Comparison of ENCODE assay signal across 12 cellular contexts in the genomic region with DNA sequence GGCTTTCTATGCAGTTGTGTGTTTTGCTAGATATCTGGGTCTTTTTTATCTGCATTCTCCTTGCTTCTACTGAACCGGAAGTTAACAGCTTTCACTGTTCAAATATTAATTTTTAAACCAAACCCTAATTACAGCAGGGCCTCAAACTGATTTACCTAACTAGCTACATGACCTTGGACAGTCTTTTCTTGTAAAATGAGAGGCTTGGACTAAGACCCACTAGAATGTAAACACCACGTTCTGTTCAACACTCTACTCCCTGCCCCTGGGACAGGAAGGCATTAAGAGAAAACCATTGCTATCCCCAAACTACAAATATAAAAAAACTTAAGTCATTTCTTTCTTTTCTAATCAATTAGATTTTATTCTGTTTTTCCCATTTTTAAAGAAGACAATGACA. TPM values are rescaled to one million over a fixed set of nuclear protein-coding genes. Genes with fewer than 3 reads are reported as not detected.
A peak's percentile ranks its signal among the peaks of the same experiment; 100 is the strongest.
DNase-seq lines count a peak whose midpoint lies in the region; ATAC-seq and TF ChIP-seq lines count a peak whose summit lies in the region.
"Had no signal": no experiment of that assay in that cellular context is flagged by ENCODE, and none has a peak within 500 bp of the region (broad histone marks: within the 10 kb centered on the region; RNA-seq: fewer than 3 reads in every experiment).

No MANE protein-coding gene starts in this region.

- H3K36me3 Mint-ChIP-seq in CD8-positive, alpha-beta memory T cell, result peaks cover 0 to 24% (median 5%) of the 10 kb centered on the region in 3 donors
- H3K36me3 Mint-ChIP-seq in activated naive CD8-positive, alpha-beta T cell treated with anti-CD3 and anti-CD28 coated beads, Interleukin-2, amount 10 ng/mL, durations not matched to agents 7 days and 5 days, result peaks cover 10% of the 10 kb centered on the region
- H3K36me3 Mint-ChIP-seq in natural killer cell, result no peaks in the 10 kb centered on the region

- CTCF ChIA-PET in CD8-positive, alpha-beta memory T cell (lab: Charles Lee), result no interaction called here

- peaks cover 70 to 85% (median 82%) of the 10 kb centered on the region in 3 donors for H3K4me1 Mint-ChIP-seq in CD8-positive, alpha-beta memory T cell
- H3K4me1 Mint-ChIP-seq in activated naive CD8-positive, alpha-beta T cell treated with anti-CD3 and anti-CD28 coated beads, Interleukin-2, amount 10 ng/mL, durations not matched to agents 7 days and 5 days, result peaks cover 51% of the 10 kb centered on the region
- peaks cover 65 to 71% of the 10 kb centered on the region in 2 donors for H3K4me1 Mint-ChIP-seq in natural killer cell

- peak overlapping the region; percentile 57 to 93 (median 86) for H3K27ac Mint-ChIP-seq in CD8-positive, alpha-beta memory T cell
- peak overlapping the region; percentile 55 for H3K27ac Mint-ChIP-seq in activated naive CD8-positive, alpha-beta T cell treated with anti-CD3 and anti-CD28 coated beads, Interleukin-2, amount 10 ng/mL, durations not matched to agents 7 days and 5 days
- H3K27ac Mint-ChIP-seq in natural killer cell, result peak overlapping the region; percentile 91 to 99

- intact Hi-C loops in natural killer cell (cut with micrococcal nuclease), result no loop called here

- H3K27me3 Mint-ChIP-seq in CD8-positive, alpha-beta memory T cell, result no peaks in the 10 kb centered on the region
- no peaks in the 10 kb centered on the region for H3K27me3 Mint-ChIP-seq in activated naive CD8-positive, alpha-beta T cell treated with anti-CD3 and anti-CD28 coated beads, Interleukin-2, amount 10 ng/mL, durations not matched to agents 7 days and 5 days
- H3K27me3 Mint-ChIP-seq in natural killer cell (ENCODE audit: low read depth in 2 of 2), result no peaks in the 10 kb centered on the region

- no peak for DNase-seq in CD8-positive, alpha-beta memory T cell
- no peak for DNase-seq in activated naive CD8-positive, alpha-beta T cell treated with anti-CD3 and anti-CD28 coated beads, Interleukin-2, amount 10 ng/mL, durations not matched to agents 7 days and 5 days
- DNase-seq in natural killer cell, result no peak
- DNase-seq in germinal center (ENCODE audit: low spot score), result no peak
- DNase-seq in 8988T, result no peak
- DNase-seq in pons (ENCODE audit: low spot score), result no peak
- no peak for DNase-seq in H4 (ENCODE audit: low spot score)
- DNase-seq: activated CD4-positive, alpha-beta T cell treated with anti-CD3 and anti-CD28 coated beads, Interleukin-2, amount 50 U/mL, for 48 hours; esophagus squamous epithelium; NCI-H187 had no signal

- peak; percentile 26 for ATAC-seq in GM21825 (IDR thresholded peaks at IDR 0.05; ENCODE audit: unreplicated experiment)
- ATAC-seq in activated naive CD8-positive, alpha-beta T cell treated with anti-CD3 and anti-CD28 coated beads, Interleukin-2, amount 10 ng/mL, durations not matched to agents 7 days and 5 days (ENCODE audit: low read depth), result no peak
- ATAC-seq in natural killer cell, result no peak

- H3K36me3 ChIP-seq in CD8-positive, alpha-beta memory T cell (ENCODE audit: insufficient read depth, low read length), result no peaks in the 10 kb centered on the region
- H3K36me3 ChIP-seq: vagina had no signal

- H3K4me3 Mint-ChIP-seq in CD8-positive, alpha-beta memory T cell, result peak overlapping the region; percentile 89 to 97 (median 93)
- H3K4me3 Mint-ChIP-seq in activated naive CD8-positive, alpha-beta T cell treated with anti-CD3 and anti-CD28 coated beads, Interleukin-2, amount 10 ng/mL, durations not matched to agents 7 days and 5 days, result peak overlapping the region; percentile 66
- H3K4me3 Mint-ChIP-seq in natural killer cell, result peak overlapping the region; percentile 69

- POLR2A ChIA-PET in CD8-positive, alpha-beta memory T cell (lab: Charles Lee), result no interaction called here
- POLR2A ChIA-PET in activated naive CD8-positive, alpha-beta T cell treated with anti-CD3 and anti-CD28 coated beads, Interleukin-2, amount 10 ng/mL, durations not matched to agents 7 days and 5 days (lab: Charles Lee), result no interaction called here

- H3K9me3 ChIP-seq in CD8-positive, alpha-beta memory T cell (ENCODE audit: low read length), result no peaks in the 10 kb centered on the region
- H3K9me3 ChIP-seq: esophagus squamous epithelium, vagina had no signal

- H3K4me3 ChIP-seq in CD8-positive, alpha-beta memory T cell (ENCODE audit: low read length), result no peak overlapping the region

- TF ChIP-seq CTCF in natural killer cell (IDR thresholded peaks at IDR 0.05), result no peak

- no peaks in the 10 kb centered on the region for H3K27me3 ChIP-seq in CD8-positive, alpha-beta memory T cell (ENCODE audit: insufficient read depth, low read length, poor library complexity, severe bottlenecking)
- H3K27me3 ChIP-seq: esophagus squamous epithelium, vagina had no signal

- H3K9me3 Mint-ChIP-seq in CD8-positive, alpha-beta memory T cell, result no peaks in the 10 kb centered on the region
- H3K9me3 Mint-ChIP-seq in activated naive CD8-positive, alpha-beta T cell treated with anti-CD3 and anti-CD28 coated beads, Interleukin-2, amount 10 ng/mL, durations not matched to agents 7 days and 5 days, result no peaks in the 10 kb centered on the region
- H3K9me3 Mint-ChIP-seq in natural killer cell, result no peaks in the 10 kb centered on the region

- H3K4me1 ChIP-seq in CD8-positive, alpha-beta memory T cell (ENCODE audit: insufficient read depth, low read length), result peaks cover 59% of the 10 kb centered on the region

- H3K27ac ChIP-seq in CD8-positive, alpha-beta memory T cell (ENCODE audit: low read depth, low read length), result no peak overlapping the region

RNA-seq across cellular contexts. Expression of a gene that starts 3.7 kb away (rescaled TPM):
- total RNA-seq in CD8-positive, alpha-beta memory T cell, result 10 to 100 TPM; 51.5 to 51.6 TPM
- 7.5 TPM for polyA plus RNA-seq in CD8-positive, alpha-beta memory T cell
- total RNA-seq in activated naive CD8-positive, alpha-beta T cell treated with anti-CD3 and anti-CD28 coated beads, Interleukin-2, amount 10 ng/mL, durations not matched to agents 7 days and 5 days, result 10 to 100 TPM; 53.8 to 63.7 TPM
- total RNA-seq in natural killer cell, result 100 to 1,000 TPM; 155 TPM
- total RNA-seq in H4 (2014; rRNA removed; shearing (Covaris generic)), result 18.0 and 20.4 TPM in 2 replicates
